Comparison of ENCODE assay signal across 10 cellular contexts in the genomic region with DNA sequence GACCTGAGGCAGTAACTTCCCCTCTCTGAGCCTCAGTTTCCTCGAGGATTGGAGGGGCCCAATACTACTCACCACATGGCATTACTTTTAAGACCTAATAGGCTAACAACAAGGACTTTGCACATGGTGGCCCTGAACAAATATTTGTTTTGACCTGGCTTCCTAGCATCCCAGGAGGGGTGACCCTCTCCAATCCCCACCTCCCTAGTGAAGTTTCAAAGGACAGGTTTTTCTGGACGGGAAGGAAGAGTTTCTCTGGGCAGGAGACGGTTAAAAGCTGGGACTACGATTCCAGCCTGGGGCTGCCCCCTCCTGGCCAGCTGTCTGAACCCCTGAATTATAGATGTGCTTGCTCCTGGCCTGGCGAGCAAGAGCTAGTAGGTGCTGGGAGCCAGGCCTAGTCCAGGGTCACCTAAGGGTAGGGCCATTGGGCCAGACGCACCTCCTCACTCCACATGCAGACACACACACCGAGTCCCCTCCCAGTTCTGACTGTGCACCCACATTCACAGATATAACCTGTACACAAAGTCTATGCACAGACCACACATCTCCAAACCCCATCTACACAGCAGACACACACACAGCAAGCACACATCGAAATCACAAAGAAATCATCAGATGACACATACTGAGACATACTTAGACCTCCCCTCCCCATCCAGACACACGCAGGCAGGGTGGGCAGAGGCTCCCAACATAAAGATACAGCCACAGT. TPM values are rescaled to one million over a fixed set of nuclear protein-coding genes. Genes with fewer than 3 reads are reported as not detected.
A peak's percentile ranks its signal among the peaks of the same experiment; 100 is the strongest.
DNase-seq lines count a peak whose midpoint lies in the region; ATAC-seq, FAIRE-seq and TF ChIP-seq lines count a peak whose summit lies in the region.
"Had no signal": no experiment of that assay in that cellular context is flagged by ENCODE, and none has a peak within 500 bp of the region (broad histone marks: within the 10 kb centered on the region; RNA-seq: fewer than 3 reads in every experiment).

No MANE protein-coding gene starts in this region.

- POLR2A ChIA-PET in PC-9 (lab: Charles Lee; ENCODE audit: unreplicated experiment) = no interaction called here

- no peaks in the 10 kb centered on the region for H4K20me1 ChIP-seq in PC-9 (ENCODE audit: insufficient read depth)

- no peak overlapping the region for H3K4me2 ChIP-seq in PC-9

- ATAC-seq in HG02759 (IDR thresholded peaks at IDR 0.05; ENCODE audit: unreplicated experiment) = no peak
- ATAC-seq in GM19467 (IDR thresholded peaks at IDR 0.05; ENCODE audit: unreplicated experiment) = no peak

- no peaks in the 10 kb centered on the region for H3K9me2 ChIP-seq in PC-9 (ENCODE audit: insufficient read depth)

- TF ChIP-seq CTCF in GM12872 (IDR thresholded peaks at IDR 0.05; ENCODE audit: insufficient read depth, low read depth, low read length) = peak; percentile 50
- TF ChIP-seq CTCF in PC-9 (conservative IDR thresholded peaks at IDR 0.05) = peak; percentile 38; the same call in 1 of the 2 replicates
- TF ChIP-seq CTCF in fibroblast of pulmonary artery (IDR thresholded peaks at IDR 0.05; ENCODE audit: low read length, missing control alignments) = peak; percentile 22
- no peak for TF ChIP-seq CTCF in kidney (IDR thresholded peaks at IDR 0.05; ENCODE audit: borderline replicate concordance, extremely low read depth, insufficient read depth)

- intact Hi-C loops in PC-9 (cut with micrococcal nuclease; ENCODE audit: unreplicated experiment) = loop anchor here (2.0 kb wide), 1 partner anchor 143 kb away; no protein-coding TSS in a partner anchor
- intact Hi-C loops in kidney (cut with DNase I) = loop anchor here (10.0 kb wide), 1 partner anchor 139 kb away; no protein-coding TSS in a partner anchor

- no peak overlapping the region for H3K4me3 ChIP-seq in PC-9
- no peak overlapping the region for H3K4me3 ChIP-seq in fibroblast of pulmonary artery (replicated peaks; ENCODE audit: low read depth, low read length)
- no peak overlapping the region for H3K4me3 ChIP-seq in kidney (ENCODE audit: low read length in 2 of 2)
- H3K4me3 ChIP-seq: SK-N-MC had no signal

- peak; percentile 32 for DNase-seq in ACHN
- no peak for DNase-seq in PC-9
- no peak for DNase-seq in fibroblast of pulmonary artery (ENCODE audit: low read depth)
- DNase-seq in kidney = no peak
- DNase-seq in activated CD4-positive, alpha-beta T cell treated with anti-CD3 and anti-CD28 coated beads for 4 hours = no peak

- CTCF ChIA-PET in PC-9 (lab: Charles Lee) = interaction anchor here (0.6 to 1.5 kb wide), 2 partner anchors 21 to 36 kb away, joined by 3 to 5 read pairs; no protein-coding TSS in a partner anchor

- no peaks in the 10 kb centered on the region for H3F3A ChIP-seq in PC-9 (ENCODE audit: insufficient read depth, low read depth)

- H3K9me3 ChIP-seq in PC-9 (ENCODE audit: insufficient read depth, low read depth) (no peaks in the 10 kb centered on the region), kidney (ENCODE audit: control insufficient read depth in 1 of 2, low read length in 2 of 2) (no peaks in the 10 kb centered on the region)

- no peaks in the 10 kb centered on the region for H3K36me3 ChIP-seq in PC-9 (ENCODE audit: low read depth)
- H3K36me3 ChIP-seq in kidney (ENCODE audit: control insufficient read depth in 1 of 2, insufficient read depth in 2 of 2, low read length in 2 of 2) = no peaks in the 10 kb centered on the region

- FAIRE-seq in kidney (lab: Jason Lieb, UNC) = no peak
- FAIRE-seq: endometrium had no signal

- H3K4me1 ChIP-seq in PC-9 (replicated peaks; ENCODE audit: insufficient read depth) (no peaks in the 10 kb centered on the region), kidney (ENCODE audit: control insufficient read depth in 1 of 2, insufficient read depth in 1 of 2, low read depth in 1 of 2, low read length in 2 of 2) (peaks cover 0 to 12% of the 10 kb centered on the region in 2 donors)

- no peak overlapping the region for H2AFZ ChIP-seq in PC-9

- H3K27ac ChIP-seq in PC-9 = no peak overlapping the region
- no peak overlapping the region for H3K27ac ChIP-seq in kidney (ENCODE audit: low read depth in 2 of 2, low read length in 2 of 2)
- H3K27ac ChIP-seq: SK-N-MC had no signal

- no TSS peak for BruUV-seq in PC-9 (replicated peaks; lab: Mats Ljungman, UMichigan)

- H3K79me2 ChIP-seq in PC-9 (ENCODE audit: low read depth) = no peaks in the 10 kb centered on the region

- H3K9ac ChIP-seq in kidney (ENCODE audit: low read length in 2 of 2) = no peak overlapping the region

- no peaks in the 10 kb centered on the region for H3K27me3 ChIP-seq in PC-9 (ENCODE audit: insufficient read depth, low read depth)

- in situ Hi-C loops in ACHN (cut with HindIII; ENCODE audit: low pct_ligation_motif_present, low pct_unique_long_range_greater_than_20kb, low sequenced_read_pairs) = no loop called here

RNA-seq across cellular contexts. Expression of gene ISL2, which starts 2.7 kb away (rescaled TPM):
- 0.24 and 0.63 TPM in 2 replicates for total RNA-seq in PC-9 (2021)
- 0.44 TPM for total RNA-seq in kidney
- polyA plus RNA-seq in kidney (ENCODE audit: insufficient read depth, low read depth, low replicate concordance) = not detected

RNA-seq across cellular contexts. Expression of gene ETFA, which starts 22.6 kb away (rescaled TPM):
- total RNA-seq in PC-9 (2021) (158 and 187 TPM in 2 replicates), kidney (90.1 TPM)
- 261 TPM for polyA plus RNA-seq in kidney (ENCODE audit: insufficient read depth, low read depth, low replicate concordance)
